Comparison of ENCODE assay signal across 1 cellular context in genomic region chr10:103284170-103284569, GRCh38.
TF ChIP-seq lines count a peak whose summit lies in the region.

No MANE protein-coding gene starts in this region.

TF ChIP-seq in HepG2, 621 proteins besides CTCF, POLR2A, EP300 and RAD21:
- TF ChIP-seq CEBPB (IDR thresholded peaks at IDR 0.05; ENCODE audit: borderline replicate concordance, low read depth, low read length), result peak; percentile 64; the same call in 1 of the 2 replicates
- no peak for TF ChIP-seq ZFP37 (CRISPR knock-in tag; IDR thresholded peaks at IDR 0.05; ENCODE audit: borderline replicate concordance)
- no peak for TF ChIP-seq ZNF275 (CRISPR knock-in tag; IDR thresholded peaks at IDR 0.05; ENCODE audit: borderline replicate concordance)
- TF ChIP-seq ELF1 (CRISPR knock-in tag; IDR thresholded peaks at IDR 0.05), result no peak
- 0 out of 2 replicates have a peak, but pooled peaks have one; percentile 21 for TF ChIP-seq ZNF12 (CRISPR knock-in tag; IDR thresholded peaks at IDR 0.05)
TF ChIP-seq in HepG2: peak in this region for 2.
